ENCODE assay signal across 13 cellular contexts in genomic region chr14:69259176-69259530, GRCh38. TPM values are rescaled to one million over a fixed set of nuclear protein-coding genes. Genes with fewer than 3 reads are reported as not detected.
DNase-seq lines count a peak whose midpoint lies in the region; ATAC-seq and TF ChIP-seq lines count a peak whose summit lies in the region.
"Had no signal": no experiment of that assay in that cellular context is flagged by ENCODE, and none has a peak within 500 bp of the region (broad histone marks: within the 10 kb centered on the region; RNA-seq: fewer than 3 reads in every experiment).

No MANE protein-coding gene starts in this region.

- H4K20me1 ChIP-seq in GM23248 (ENCODE audit: insufficient read depth) (no peaks in the 10 kb centered on the region), hepatocyte (ENCODE audit: insufficient read depth, poor library complexity, severe bottlenecking) (no peaks in the 10 kb centered on the region)

- peaks cover 24% of the 10 kb centered on the region for H3K4me1 ChIP-seq in GM23248 (ENCODE audit: insufficient read depth)
- peaks cover 11% of the 10 kb centered on the region for H3K4me1 ChIP-seq in hepatocyte (ENCODE audit: insufficient read depth)
- H3K4me1 ChIP-seq in sigmoid colon = peaks cover 0 to 29% (median 27%) of the 10 kb centered on the region in 4 donors

- H3K9ac ChIP-seq in GM23248 = peak overlapping the region; percentile 42; the same call in 1 of the 2 replicates

- no peak for TF ChIP-seq CTCF in VCaP (conservative IDR thresholded peaks at IDR 0.05)
- TF ChIP-seq CTCF in hepatocyte (IDR thresholded peaks at IDR 0.05; ENCODE audit: poor library complexity) = no peak
- TF ChIP-seq CTCF in sigmoid colon (IDR thresholded peaks at IDR 0.05) = no peak

- no peaks in the 10 kb centered on the region for H3K79me2 ChIP-seq in GM23248 (ENCODE audit: insufficient read depth)
- H3K79me2 ChIP-seq in hepatocyte = no peaks in the 10 kb centered on the region

- H3K4me3 ChIP-seq in GM23248 (peak overlapping the region; percentile 73), hepatocyte (peak overlapping the region; percentile 90), sigmoid colon (peak overlapping the region; percentile 42 to 66 (median 56))

- H3K9me3 ChIP-seq in GM23248 (ENCODE audit: low read depth) (no peaks in the 10 kb centered on the region), hepatocyte (ENCODE audit: low read depth) (no peaks in the 10 kb centered on the region), sigmoid colon (no peaks in the 10 kb centered on the region)

- no peak for TF ChIP-seq EP300 in sigmoid colon (IDR thresholded peaks at IDR 0.05)

- in situ Hi-C loops in GM23248 (cut with MboI) = loop anchor here (10.0 kb wide), 1 partner anchor 106 kb away; no protein-coding TSS in a partner anchor

- DNase-seq in GM23248 (no peak), hepatocyte (ENCODE audit: low spot score) (no peak), sigmoid colon (no peak), NCI-H748 (lab: John Stamatoyannopoulos, UW; ENCODE audit: unreplicated experiment) (no peak)
- no peak for DNase-seq in activated CD4-positive, CD25-positive, alpha-beta regulatory T cell (lab: John Stamatoyannopoulos, UW)
- DNase-seq: activated CD4-positive, alpha-beta T cell treated with anti-CD3 and anti-CD28 coated beads, Interleukin-2, amount 50 U/mL, for 4 hours; immature natural killer cell; stimulated activated CD4-positive, alpha-beta T cell treated with anti-CD3 and anti-CD28 coated beads, Interleukin-12 subunit alpha, Interleukin-12 subunit beta, amount 100 ng/mL, for 4 hours; stimulated activated naive CD8-positive, alpha-beta T cell treated with anti-CD3 and anti-CD28 coated beads, Interleukin-15, Interleukin-2, amounts not matched to agents 100 U/mL and 50 U/mL, for 24 hours had no signal

- 20 to 22% methylated on average over 14 of the region's 14 CpGs for WGBS in GM23248 (ENCODE audit: low coverage in 1 of 2, low lambda C conversion rate in 2 of 2, missing lambda C conversion rate in 2 of 2), 2 experiments
- 19% methylated on average over 14 of the region's 14 CpGs for WGBS in hepatocyte (ENCODE audit: low lambda C conversion rate, missing lambda C conversion rate)
- 27 to 28% methylated on average over 14 of the region's 14 CpGs for WGBS in sigmoid colon, 2 donors

- H3K27ac ChIP-seq in GM23248 (no peak overlapping the region), VCaP (peak overlapping the region; percentile 50; the same call in 1 of the 2 replicates), hepatocyte (no peak overlapping the region), sigmoid colon (peak overlapping the region in 1 of 4 donors; percentile 55)

- ATAC-seq in HG03025 (IDR thresholded peaks at IDR 0.05; ENCODE audit: low FRiP score, unreplicated experiment) (no peak), HG03565 (IDR thresholded peaks at IDR 0.05; ENCODE audit: unreplicated experiment) (no peak)
- ATAC-seq: stimulated activated naive CD8-positive, alpha-beta T cell treated with anti-CD3 and anti-CD28 coated beads, Interleukin-15, Interleukin-2, amounts not matched to agents 100 U/mL and 50 U/mL, for 24 hours had no signal

- intact Hi-C loops in sigmoid colon (cut with DNase I) = no loop called here

- H3F3A ChIP-seq in GM23248 (ENCODE audit: insufficient read depth) = peaks cover 22% of the 10 kb centered on the region

- no peak for TF ChIP-seq POLR2A in sigmoid colon (IDR thresholded peaks at IDR 0.05)

- H3K9me2 ChIP-seq in GM23248 (ENCODE audit: insufficient read depth) (no peaks in the 10 kb centered on the region), hepatocyte (replicated peaks; ENCODE audit: insufficient read depth) (no peaks in the 10 kb centered on the region)

- H2AFZ ChIP-seq in GM23248 (peak overlapping the region; percentile 69; the same call in 1 of the 2 replicates), hepatocyte (peak overlapping the region; percentile 93)

- H3K36me3 ChIP-seq in GM23248 (ENCODE audit: low read depth) = no peaks in the 10 kb centered on the region
- no peaks in the 10 kb centered on the region for H3K36me3 ChIP-seq in hepatocyte (replicated peaks; ENCODE audit: insufficient read depth, low read depth)
- no peaks in the 10 kb centered on the region for H3K36me3 ChIP-seq in sigmoid colon

- H3K4me2 ChIP-seq in GM23248 (ENCODE audit: unreplicated experiment) (peak overlapping the region; percentile 74), hepatocyte (peak overlapping the region; percentile 100)

- H3K27me3 ChIP-seq in GM23248 (replicated peaks; ENCODE audit: insufficient read depth) = peaks cover 23% of the 10 kb centered on the region
- H3K27me3 ChIP-seq in hepatocyte = peaks cover 40% of the 10 kb centered on the region
- H3K27me3 ChIP-seq in sigmoid colon = peaks cover 5 to 42% (median 19%) of the 10 kb centered on the region in 3 donors

RNA-seq across cellular contexts. Expression of gene GALNT16, which starts 0.8 kb away (rescaled TPM):
- 1.4 and 4.2 TPM in 2 replicates for total RNA-seq in GM23248 (2014; rRNA removed; shearing (Covaris generic))
- polyA plus RNA-seq in GM23248 (2016; fragmentation: Nextera tagmentation; extraction: Ambion mirVana) (0.59 and 0.86 TPM in 2 replicates), hepatocyte (1.7 and 2.6 TPM in 2 replicates), sigmoid colon (1 to 10 TPM in 2 of 3 donors, not detected in 1; 2.4 to 3.0 TPM)
- total RNA-seq in hepatocyte (1.7 and 2.4 TPM in 2 replicates), sigmoid colon (10 to 100 TPM in 2 of 4 donors, 1 to 10 TPM in 2; 4.3 to 20.5 (median 9.4) TPM)
- total RNA-seq: bronchial epithelial cell had no signal
- polyA plus RNA-seq: immature natural killer cell had no signal
